Comparison of ENCODE assay signal across 22 cellular contexts in the genomic region with DNA sequence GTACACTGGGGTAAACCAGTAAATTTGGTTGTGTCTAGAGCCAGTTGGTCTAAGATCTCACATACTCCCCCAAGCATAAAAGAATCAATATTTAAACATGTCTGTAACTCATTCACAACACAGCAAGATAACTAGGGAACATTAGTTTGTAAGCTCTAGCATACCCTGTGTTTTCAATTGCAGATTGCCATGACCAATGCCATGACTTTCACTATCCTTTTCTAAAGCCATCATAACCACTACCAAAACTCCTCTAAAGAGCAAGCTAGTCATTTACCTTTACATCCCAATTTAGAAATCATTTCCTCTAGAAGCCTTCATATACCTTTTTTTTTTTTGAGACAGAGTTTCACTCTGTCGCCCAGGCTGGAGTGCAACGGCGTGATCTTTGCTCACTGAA. TPM values are rescaled to one million over a fixed set of nuclear protein-coding genes. Genes with fewer than 3 reads are reported as not detected.
DNase-seq lines count a peak whose midpoint lies in the region; ATAC-seq and TF ChIP-seq lines count a peak whose summit lies in the region.
"Had no signal": no experiment of that assay in that cellular context is flagged by ENCODE, and none has a peak within 500 bp of the region (broad histone marks: within the 10 kb centered on the region; RNA-seq: fewer than 3 reads in every experiment).

No MANE protein-coding gene starts in this region.

- no peak for DNase-seq in WTC11 (ENCODE audit: low spot score)
- DNase-seq in CD14-positive monocyte (ENCODE audit: low spot score): no peak
- DNase-seq in NCI-H82 treated with DMSO at 0.1 percent for 48 hours (lab: John Stamatoyannopoulos, UW; ENCODE audit: unreplicated experiment): no peak
- no peak for DNase-seq in HuH-7.5 (ENCODE audit: low spot score)
- no peak for DNase-seq in NCI-H774 (lab: John Stamatoyannopoulos, UW)
- DNase-seq: activated CD4-positive, alpha-beta T cell treated with anti-CD3 and anti-CD28 coated beads, Interleukin-2, amount 50 U/mL, for 4 hours; activated naive CD4-positive, alpha-beta T cell treated with Interleukin-2 at 50 U/mL for 16 hours; activated T-cell treated with anti-CD3 and anti-CD28 coated beads for 4 hours; Caco-2; effector CD8-positive, alpha-beta T cell; left lung; NCI-H1048; NCI-H510A treated with DMSO at 0.1 percent for 48 hours; SHP77; spleen; T-helper 1 cell had no signal

- H3K9me3 Mint-ChIP-seq in WTC11 (no peaks in the 10 kb centered on the region), CD14-positive monocyte (peaks cover 0 to 1% (median 0%) of the 10 kb centered on the region in 7 donors)
- H3K9me3 Mint-ChIP-seq: central memory CD8-positive, alpha-beta T cell had no signal

- H3K27me3 Mint-ChIP-seq in WTC11 (ENCODE audit: low read depth) (no peaks in the 10 kb centered on the region), CD14-positive monocyte (ENCODE audit: low read depth in 3 of 3) (no peaks in the 10 kb centered on the region)
- H3K27me3 Mint-ChIP-seq: central memory CD8-positive, alpha-beta T cell had no signal

- H3K27ac Mint-ChIP-seq in WTC11 (peak overlapping the region; percentile 58; the same call in 1 of the 2 replicates), CD14-positive monocyte (no peak overlapping the region)

- POLR2A ChIA-PET in WTC11 (lab: Charles Lee): no interaction called here

- CTCF ChIA-PET in WTC11 (lab: Charles Lee): interaction anchor here (0.6 kb wide), 1 partner anchor 239 kb away, joined by 3 read pairs; no protein-coding TSS in a partner anchor

- H3K4me3 Mint-ChIP-seq in WTC11 (no peak overlapping the region), CD14-positive monocyte (no peak overlapping the region)
- H3K4me3 Mint-ChIP-seq: central memory CD8-positive, alpha-beta T cell had no signal

- H3K36me3 Mint-ChIP-seq in WTC11 (no peaks in the 10 kb centered on the region), CD14-positive monocyte (no peaks in the 10 kb centered on the region)

- TF ChIP-seq CTCF in WTC11 (IDR thresholded peaks at IDR 0.05) (no peak), CD14-positive monocyte (IDR thresholded peaks at IDR 0.05) (no peak)

- H3K4me1 Mint-ChIP-seq in WTC11 (peaks cover 4% of the 10 kb centered on the region), CD14-positive monocyte (peaks cover 5% of the 10 kb centered on the region)
- H3K4me1 Mint-ChIP-seq: central memory CD8-positive, alpha-beta T cell had no signal

- intact Hi-C loops in CD14-positive monocyte (cut with micrococcal nuclease): no loop called here

- peak; percentile 37 for ATAC-seq in GM18870 (IDR thresholded peaks at IDR 0.05; ENCODE audit: unreplicated experiment)
- ATAC-seq in GM21619 (IDR thresholded peaks at IDR 0.05; ENCODE audit: unreplicated experiment): peak; percentile 66
- ATAC-seq in HG03159 (IDR thresholded peaks at IDR 0.05; ENCODE audit: unreplicated experiment): peak; percentile 55
- no peak for ATAC-seq in WTC11
- ATAC-seq: K562, left lung had no signal

TF ChIP-seq in WTC11, 78 proteins besides CTCF, POLR2A, EP300 and RAD21:
- TF ChIP-seq NR2C2 (CRISPR knock-in tag; IDR thresholded peaks at IDR 0.05): no peak
- no peak for TF ChIP-seq SP1 (CRISPR knock-in tag; conservative IDR thresholded peaks at IDR 0.05)
- TF ChIP-seq ZNF232 (CRISPR knock-in tag; IDR thresholded peaks at IDR 0.05): no peak
- no peak for TF ChIP-seq ESRRA (CRISPR knock-in tag; IDR thresholded peaks at IDR 0.05; ENCODE audit: borderline replicate concordance)
- no peak for TF ChIP-seq ATF1 (CRISPR knock-in tag; IDR thresholded peaks at IDR 0.05)
- TF ChIP-seq, protein P1, sequence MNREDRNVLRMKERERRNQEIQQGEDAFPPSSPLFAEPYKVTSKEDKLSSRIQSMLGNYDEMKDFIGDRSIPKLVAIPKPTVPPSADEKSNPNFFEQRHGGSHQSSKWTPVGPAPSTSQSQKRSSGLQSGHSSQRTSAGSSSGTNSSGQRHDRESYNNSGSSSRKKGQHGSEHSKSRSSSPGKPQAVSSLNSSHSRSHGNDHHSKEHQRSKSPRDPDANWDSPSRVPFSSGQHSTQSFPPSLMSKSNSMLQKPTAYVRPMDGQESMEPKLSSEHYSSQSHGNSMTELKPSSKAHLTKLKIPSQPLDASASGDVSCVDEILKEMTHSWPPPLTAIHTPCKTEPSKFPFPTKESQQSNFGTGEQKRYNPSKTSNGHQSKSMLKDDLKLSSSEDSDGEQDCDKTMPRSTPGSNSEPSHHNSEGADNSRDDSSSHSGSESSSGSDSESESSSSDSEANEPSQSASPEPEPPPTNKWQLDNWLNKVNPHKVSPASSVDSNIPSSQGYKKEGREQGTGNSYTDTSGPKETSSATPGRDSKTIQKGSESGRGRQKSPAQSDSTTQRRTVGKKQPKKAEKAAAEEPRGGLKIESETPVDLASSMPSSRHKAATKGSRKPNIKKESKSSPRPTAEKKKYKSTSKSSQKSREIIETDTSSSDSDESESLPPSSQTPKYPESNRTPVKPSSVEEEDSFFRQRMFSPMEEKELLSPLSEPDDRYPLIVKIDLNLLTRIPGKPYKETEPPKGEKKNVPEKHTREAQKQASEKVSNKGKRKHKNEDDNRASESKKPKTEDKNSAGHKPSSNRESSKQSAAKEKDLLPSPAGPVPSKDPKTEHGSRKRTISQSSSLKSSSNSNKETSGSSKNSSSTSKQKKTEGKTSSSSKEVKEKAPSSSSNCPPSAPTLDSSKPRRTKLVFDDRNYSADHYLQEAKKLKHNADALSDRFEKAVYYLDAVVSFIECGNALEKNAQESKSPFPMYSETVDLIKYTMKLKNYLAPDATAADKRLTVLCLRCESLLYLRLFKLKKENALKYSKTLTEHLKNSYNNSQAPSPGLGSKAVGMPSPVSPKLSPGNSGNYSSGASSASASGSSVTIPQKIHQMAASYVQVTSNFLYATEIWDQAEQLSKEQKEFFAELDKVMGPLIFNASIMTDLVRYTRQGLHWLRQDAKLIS (CRISPR knock-in tag; IDR thresholded peaks at IDR 0.05; ENCODE audit: borderline replicate concordance): no peak
- no peak for TF ChIP-seq NFATC4 (CRISPR knock-in tag; IDR thresholded peaks at IDR 0.05)
- TF ChIP-seq, protein P2, sequence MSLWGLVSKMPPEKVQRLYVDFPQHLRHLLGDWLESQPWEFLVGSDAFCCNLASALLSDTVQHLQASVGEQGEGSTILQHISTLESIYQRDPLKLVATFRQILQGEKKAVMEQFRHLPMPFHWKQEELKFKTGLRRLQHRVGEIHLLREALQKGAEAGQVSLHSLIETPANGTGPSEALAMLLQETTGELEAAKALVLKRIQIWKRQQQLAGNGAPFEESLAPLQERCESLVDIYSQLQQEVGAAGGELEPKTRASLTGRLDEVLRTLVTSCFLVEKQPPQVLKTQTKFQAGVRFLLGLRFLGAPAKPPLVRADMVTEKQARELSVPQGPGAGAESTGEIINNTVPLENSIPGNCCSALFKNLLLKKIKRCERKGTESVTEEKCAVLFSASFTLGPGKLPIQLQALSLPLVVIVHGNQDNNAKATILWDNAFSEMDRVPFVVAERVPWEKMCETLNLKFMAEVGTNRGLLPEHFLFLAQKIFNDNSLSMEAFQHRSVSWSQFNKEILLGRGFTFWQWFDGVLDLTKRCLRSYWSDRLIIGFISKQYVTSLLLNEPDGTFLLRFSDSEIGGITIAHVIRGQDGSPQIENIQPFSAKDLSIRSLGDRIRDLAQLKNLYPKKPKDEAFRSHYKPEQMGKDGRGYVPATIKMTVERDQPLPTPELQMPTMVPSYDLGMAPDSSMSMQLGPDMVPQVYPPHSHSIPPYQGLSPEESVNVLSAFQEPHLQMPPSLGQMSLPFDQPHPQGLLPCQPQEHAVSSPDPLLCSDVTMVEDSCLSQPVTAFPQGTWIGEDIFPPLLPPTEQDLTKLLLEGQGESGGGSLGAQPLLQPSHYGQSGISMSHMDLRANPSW (CRISPR knock-in tag; conservative IDR thresholded peaks at IDR 0.05; ENCODE audit: low read depth): no peak
- no peak for TF ChIP-seq ZBTB21 (CRISPR knock-in tag; IDR thresholded peaks at IDR 0.05; ENCODE audit: borderline replicate concordance)
- TF ChIP-seq FOXJ3 (CRISPR knock-in tag; IDR thresholded peaks at IDR 0.05; ENCODE audit: borderline replicate concordance): no peak
- TF ChIP-seq FOXP4 (CRISPR knock-in tag; IDR thresholded peaks at IDR 0.05): no peak
- TF ChIP-seq ATF6 (CRISPR knock-in tag; IDR thresholded peaks at IDR 0.05): no peak

RNA-seq across cellular contexts. Expression of gene PLA2G4A, which starts 56.5 kb away (rescaled TPM):
- 1.3 to 1.5 TPM (median 1.4 TPM) in 3 replicates for total RNA-seq in WTC11 (2021)
- polyA plus RNA-seq in CD14-positive monocyte: 1 to 10 TPM; 1.4 to 4.5 TPM
- total RNA-seq: OCI-LY7 had no signal
